In genomic region chr1:41588334-41588875, GRCh38 we compare ENCODE assay signal across 16 cellular contexts.
DNase-seq lines count a peak whose midpoint lies in the region; ATAC-seq, FAIRE-seq and TF ChIP-seq lines count a peak whose summit lies in the region.
"Had no signal": no experiment of that assay in that cellular context is flagged by ENCODE, and none has a peak within 500 bp of the region (broad histone marks: within the 10 kb centered on the region; RNA-seq: fewer than 3 reads in every experiment).

No MANE protein-coding gene starts in this region.

- no peaks in the 10 kb centered on the region for H3K9me3 Mint-ChIP-seq in activated T-cell treated with anti-CD3 and anti-CD28 coated beads, Interleukin-2, amount 50 U/mL, for 24 hours
- H3K9me3 Mint-ChIP-seq in activated T-cell treated with anti-CD3 and anti-CD28 coated beads, Interleukin-2, amount 50 U/mL, for 72 hours = no peaks in the 10 kb centered on the region
- no peaks in the 10 kb centered on the region for H3K9me3 Mint-ChIP-seq in central memory CD8-positive, alpha-beta T cell

- peaks cover 2% of the 10 kb centered on the region for H3K4me1 Mint-ChIP-seq in activated T-cell treated with anti-CD3 and anti-CD28 coated beads, Interleukin-2, amount 50 U/mL, for 24 hours (ENCODE audit: low read depth)
- H3K4me1 Mint-ChIP-seq in activated T-cell treated with anti-CD3 and anti-CD28 coated beads, Interleukin-2, amount 50 U/mL, for 72 hours (ENCODE audit: low read depth) = no peaks in the 10 kb centered on the region
- peaks cover 5% of the 10 kb centered on the region for H3K4me1 Mint-ChIP-seq in central memory CD8-positive, alpha-beta T cell

- POLR2A ChIA-PET in RWPE1 (lab: Yijun Ruan, JAX; ENCODE audit: low non-redundant PET) = no interaction called here

- peak; percentile 52 for FAIRE-seq in urothelium cell line (lab: Jason Lieb, UNC)
- FAIRE-seq: A204.1, GM12892, GM19239, H1 had no signal

- CTCF ChIA-PET in RWPE1 (lab: Yijun Ruan, JAX) = no interaction called here

- no peaks in the 10 kb centered on the region for H3K27me3 Mint-ChIP-seq in activated T-cell treated with anti-CD3 and anti-CD28 coated beads, Interleukin-2, amount 50 U/mL, for 24 hours
- no peaks in the 10 kb centered on the region for H3K27me3 Mint-ChIP-seq in activated T-cell treated with anti-CD3 and anti-CD28 coated beads, Interleukin-2, amount 50 U/mL, for 72 hours (ENCODE audit: low read depth)
- no peaks in the 10 kb centered on the region for H3K27me3 Mint-ChIP-seq in central memory CD8-positive, alpha-beta T cell
- H3K27me3 Mint-ChIP-seq: CD4-positive, alpha-beta memory T cell had no signal

- peak overlapping the region; percentile 34 for H3K27ac Mint-ChIP-seq in activated T-cell treated with anti-CD3 and anti-CD28 coated beads, Interleukin-2, amount 50 U/mL, for 24 hours
- H3K27ac Mint-ChIP-seq in activated T-cell treated with anti-CD3 and anti-CD28 coated beads, Interleukin-2, amount 50 U/mL, for 72 hours = no peak overlapping the region
- H3K27ac Mint-ChIP-seq in central memory CD8-positive, alpha-beta T cell (ENCODE audit: low read depth) = peak overlapping the region; percentile 20

- ATAC-seq in activated T-cell treated with anti-CD3 and anti-CD28 coated beads, Interleukin-2, amount 50 U/mL, for 72 hours (replicated peaks in 1 of 2) = no peak
- no peak for ATAC-seq in central memory CD8-positive, alpha-beta T cell (replicated peaks; ENCODE audit: extremely low read depth, poor library complexity, severe bottlenecking)
- ATAC-seq in GM21528 (IDR thresholded peaks at IDR 0.05; ENCODE audit: low FRiP score, unreplicated experiment) = no peak

- H3K36me3 Mint-ChIP-seq in activated T-cell treated with anti-CD3 and anti-CD28 coated beads, Interleukin-2, amount 50 U/mL, for 24 hours (ENCODE audit: low read depth) = peaks cover 99% of the 10 kb centered on the region
- H3K36me3 Mint-ChIP-seq in activated T-cell treated with anti-CD3 and anti-CD28 coated beads, Interleukin-2, amount 50 U/mL, for 72 hours (ENCODE audit: insufficient read depth in 2 of 2) = peaks cover 0 to 26% of the 10 kb centered on the region in 2 donors
- H3K36me3 Mint-ChIP-seq in central memory CD8-positive, alpha-beta T cell (ENCODE audit: insufficient read depth) = peaks cover 3% of the 10 kb centered on the region

- no peak for TF ChIP-seq CTCF in RWPE1 (conservative IDR thresholded peaks at IDR 0.05; ENCODE audit: low read depth)

- no peak overlapping the region for H3K27ac ChIP-seq in RWPE1
- H3K27ac ChIP-seq: C4-2B had no signal

- peak; percentile 26 for DNase-seq in activated T-cell treated with anti-CD3 and anti-CD28 coated beads, Interleukin-2, amount 50 U/mL, for 24 hours
- no peak for DNase-seq in activated T-cell treated with anti-CD3 and anti-CD28 coated beads, Interleukin-2, amount 50 U/mL, for 72 hours
- no peak for DNase-seq in central memory CD8-positive, alpha-beta T cell (ENCODE audit: low spot score in 2 of 2)
- DNase-seq in myocyte (ENCODE audit: low read depth) = peak; percentile 62
- no peak for DNase-seq in urothelium cell line (ENCODE audit: low spot score)
- no peak for DNase-seq in RWPE1 (ENCODE audit: low spot score)
- DNase-seq: BE2C; CD4-positive, alpha-beta memory T cell; DMS79 treated with DMSO at 0.1 percent for 48 hours; GDM1 had no signal

- H3K4me3 Mint-ChIP-seq in activated T-cell treated with anti-CD3 and anti-CD28 coated beads, Interleukin-2, amount 50 U/mL, for 24 hours = no peak overlapping the region
- H3K4me3 Mint-ChIP-seq in activated T-cell treated with anti-CD3 and anti-CD28 coated beads, Interleukin-2, amount 50 U/mL, for 72 hours = no peak overlapping the region
- no peak overlapping the region for H3K4me3 Mint-ChIP-seq in central memory CD8-positive, alpha-beta T cell
- H3K4me3 Mint-ChIP-seq: CD4-positive, alpha-beta memory T cell had no signal

Comparison
In these comparisons a context has a peak if more than half of its experiments do, and no peak if none do; other contexts are left out.
1. DNase-seq: peak in activated T-cell treated with anti-CD3 and anti-CD28 coated beads, Interleukin-2, amount 50 U/mL, for 24 hours (single experiment) and myocyte (single experiment); none in activated T-cell treated with anti-CD3 and anti-CD28 coated beads, Interleukin-2, amount 50 U/mL, for 72 hours (0 of 2), central memory CD8-positive, alpha-beta T cell (0 of 2), urothelium cell line (single experiment) and RWPE1 (single experiment).